16 cellular contexts compared by ENCODE assay signal in the genomic region with DNA sequence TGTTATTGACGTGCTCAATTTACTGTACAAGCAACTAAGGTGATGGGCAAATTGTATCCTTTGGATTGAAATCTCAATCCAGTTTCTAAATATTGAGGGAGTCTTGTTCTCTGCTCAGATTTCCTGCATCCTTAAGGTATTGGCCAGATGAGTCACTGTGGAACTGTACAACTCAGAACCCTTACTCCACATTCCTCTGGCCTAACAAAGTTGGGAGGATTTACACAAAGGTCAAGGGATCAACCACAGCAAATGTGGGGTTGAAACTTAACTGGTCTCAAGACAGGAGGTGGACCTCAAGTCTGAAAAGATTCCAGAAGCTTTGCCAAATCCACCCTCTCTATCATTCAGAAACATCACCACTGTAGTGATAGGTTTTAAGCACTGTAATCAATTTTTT.
DNase-seq lines count a peak whose midpoint lies in the region; ATAC-seq and TF ChIP-seq lines count a peak whose summit lies in the region.
"Had no signal": no experiment of that assay in that cellular context is flagged by ENCODE, and none has a peak within 500 bp of the region (broad histone marks: within the 10 kb centered on the region; RNA-seq: fewer than 3 reads in every experiment).

No MANE protein-coding gene starts in this region.

- DNase-seq in GM04504 (ENCODE audit: low read depth) = peak; percentile 85
- DNase-seq in fibroblast of the conjunctiva (ENCODE audit: low read depth) = peak; percentile 82
- DNase-seq in sciatic nerve (ENCODE audit: low spot score) = no peak
- DNase-seq in NCI-H2227 (lab: John Stamatoyannopoulos, UW; ENCODE audit: unreplicated experiment) = no peak
- DNase-seq in activated CD8-positive, alpha-beta T cell treated with anti-CD3 and anti-CD28 coated beads, Interleukin-2, amount 10 ng/mL, durations not matched to agents 7 days and 5 days = no peak
- DNase-seq: Caco-2; effector memory CD4-positive, alpha-beta T cell; NCI-H524; posterior cingulate gyrus; stimulated activated CD4-positive, alpha-beta T cell treated with anti-CD3 and anti-CD28 coated beads, Interleukin-4, amount 100 ng/mL, for 24 hours had no signal

- CTCF ChIA-PET in activated CD8-positive, alpha-beta T cell treated with anti-CD3 and anti-CD28 coated beads, Interleukin-2, amount 10 ng/mL, durations not matched to agents 7 days and 5 days (lab: Charles Lee) = no interaction called here

- H3K4me3 Mint-ChIP-seq in activated CD8-positive, alpha-beta T cell treated with anti-CD3 and anti-CD28 coated beads, Interleukin-2, amount 10 ng/mL, durations not matched to agents 7 days and 5 days = no peak overlapping the region
- H3K4me3 Mint-ChIP-seq: memory B cell had no signal

- peaks cover 9% of the 10 kb centered on the region for H3K4me1 Mint-ChIP-seq in activated CD8-positive, alpha-beta T cell treated with anti-CD3 and anti-CD28 coated beads, Interleukin-2, amount 10 ng/mL, durations not matched to agents 7 days and 5 days (ENCODE audit: low read depth)
- H3K4me1 Mint-ChIP-seq: memory B cell had no signal

- no peaks in the 10 kb centered on the region for H3K9me3 Mint-ChIP-seq in activated CD8-positive, alpha-beta T cell treated with anti-CD3 and anti-CD28 coated beads, Interleukin-2, amount 10 ng/mL, durations not matched to agents 7 days and 5 days (ENCODE audit: insufficient read depth)
- H3K9me3 Mint-ChIP-seq: stimulated activated naive CD8-positive, alpha-beta T cell treated with anti-CD3 and anti-CD28 coated beads, Interleukin-15, amount 100 ng/mL, for 72 hours had no signal

- ATAC-seq in SK-N-SH treated with all-trans-retinoic acid at 6 μM for 48 hours = peak; percentile 81
- ATAC-seq in sciatic nerve = peak; percentile 64
- no peak for ATAC-seq in HG02571 (IDR thresholded peaks at IDR 0.05; ENCODE audit: unreplicated experiment)
- ATAC-seq in GM19328 (IDR thresholded peaks at IDR 0.05; ENCODE audit: unreplicated experiment) = no peak
- ATAC-seq in activated CD8-positive, alpha-beta T cell treated with anti-CD3 and anti-CD28 coated beads, Interleukin-2, amount 10 ng/mL, durations not matched to agents 7 days and 5 days = no peak
- ATAC-seq: Panc1 had no signal

- H3K27ac Mint-ChIP-seq in activated CD8-positive, alpha-beta T cell treated with anti-CD3 and anti-CD28 coated beads, Interleukin-2, amount 10 ng/mL, durations not matched to agents 7 days and 5 days = no peak overlapping the region
- H3K27ac Mint-ChIP-seq: memory B cell; stimulated activated naive CD8-positive, alpha-beta T cell treated with anti-CD3 and anti-CD28 coated beads, Interleukin-15, amount 100 ng/mL, for 72 hours had no signal

- peaks cover 27% of the 10 kb centered on the region for H3K27me3 Mint-ChIP-seq in activated CD8-positive, alpha-beta T cell treated with anti-CD3 and anti-CD28 coated beads, Interleukin-2, amount 10 ng/mL, durations not matched to agents 7 days and 5 days (ENCODE audit: low read depth)

- no peaks in the 10 kb centered on the region for H3K36me3 Mint-ChIP-seq in activated CD8-positive, alpha-beta T cell treated with anti-CD3 and anti-CD28 coated beads, Interleukin-2, amount 10 ng/mL, durations not matched to agents 7 days and 5 days (ENCODE audit: low read depth)
- H3K36me3 Mint-ChIP-seq: memory B cell had no signal

- POLR2A ChIA-PET in activated CD8-positive, alpha-beta T cell treated with anti-CD3 and anti-CD28 coated beads, Interleukin-2, amount 10 ng/mL, durations not matched to agents 7 days and 5 days (lab: Charles Lee) = no interaction called here

- intact Hi-C loops in sciatic nerve (cut with DNase I) = no loop called here

TF ChIP-seq in SK-N-SH treated with all-trans-retinoic acid at 6 μM for 48 hours, 23 proteins besides CTCF, POLR2A, EP300 and RAD21:
- TF ChIP-seq CSDC2 (CRISPR knock-in tag; IDR thresholded peaks at IDR 0.05) = no peak
- no peak for TF ChIP-seq OSR1 (CRISPR knock-in tag; IDR thresholded peaks at IDR 0.05)
- TF ChIP-seq RARB (CRISPR knock-in tag; IDR thresholded peaks at IDR 0.05) = no peak
- TF ChIP-seq ZNF8 (CRISPR knock-in tag; IDR thresholded peaks at IDR 0.05) = no peak
- TF ChIP-seq TCF4 (CRISPR knock-in tag; IDR thresholded peaks at IDR 0.05; ENCODE audit: borderline replicate concordance) = no peak
- TF ChIP-seq TOX (CRISPR knock-in tag; IDR thresholded peaks at IDR 0.05; ENCODE audit: borderline replicate concordance) = no peak
- TF ChIP-seq, protein P1, sequence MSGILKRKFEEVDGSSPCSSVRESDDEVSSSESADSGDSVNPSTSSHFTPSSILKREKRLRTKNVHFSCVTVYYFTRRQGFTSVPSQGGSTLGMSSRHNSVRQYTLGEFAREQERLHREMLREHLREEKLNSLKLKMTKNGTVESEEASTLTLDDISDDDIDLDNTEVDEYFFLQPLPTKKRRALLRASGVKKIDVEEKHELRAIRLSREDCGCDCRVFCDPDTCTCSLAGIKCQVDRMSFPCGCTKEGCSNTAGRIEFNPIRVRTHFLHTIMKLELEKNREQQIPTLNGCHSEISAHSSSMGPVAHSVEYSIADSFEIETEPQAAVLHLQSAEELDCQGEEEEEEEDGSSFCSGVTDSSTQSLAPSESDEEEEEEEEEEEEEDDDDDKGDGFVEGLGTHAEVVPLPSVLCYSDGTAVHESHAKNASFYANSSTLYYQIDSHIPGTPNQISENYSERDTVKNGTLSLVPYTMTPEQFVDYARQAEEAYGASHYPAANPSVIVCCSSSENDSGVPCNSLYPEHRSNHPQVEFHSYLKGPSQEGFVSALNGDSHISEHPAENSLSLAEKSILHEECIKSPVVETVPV (CRISPR knock-in tag; IDR thresholded peaks at IDR 0.05) = no peak
- no peak for TF ChIP-seq BACH2 (CRISPR knock-in tag; IDR thresholded peaks at IDR 0.05; ENCODE audit: borderline replicate concordance)
- TF ChIP-seq ESRRG (CRISPR knock-in tag; IDR thresholded peaks at IDR 0.05) = no peak
- TF ChIP-seq ZC3H10 (CRISPR knock-in tag; IDR thresholded peaks at IDR 0.05) = no peak
- TF ChIP-seq, protein P2, sequence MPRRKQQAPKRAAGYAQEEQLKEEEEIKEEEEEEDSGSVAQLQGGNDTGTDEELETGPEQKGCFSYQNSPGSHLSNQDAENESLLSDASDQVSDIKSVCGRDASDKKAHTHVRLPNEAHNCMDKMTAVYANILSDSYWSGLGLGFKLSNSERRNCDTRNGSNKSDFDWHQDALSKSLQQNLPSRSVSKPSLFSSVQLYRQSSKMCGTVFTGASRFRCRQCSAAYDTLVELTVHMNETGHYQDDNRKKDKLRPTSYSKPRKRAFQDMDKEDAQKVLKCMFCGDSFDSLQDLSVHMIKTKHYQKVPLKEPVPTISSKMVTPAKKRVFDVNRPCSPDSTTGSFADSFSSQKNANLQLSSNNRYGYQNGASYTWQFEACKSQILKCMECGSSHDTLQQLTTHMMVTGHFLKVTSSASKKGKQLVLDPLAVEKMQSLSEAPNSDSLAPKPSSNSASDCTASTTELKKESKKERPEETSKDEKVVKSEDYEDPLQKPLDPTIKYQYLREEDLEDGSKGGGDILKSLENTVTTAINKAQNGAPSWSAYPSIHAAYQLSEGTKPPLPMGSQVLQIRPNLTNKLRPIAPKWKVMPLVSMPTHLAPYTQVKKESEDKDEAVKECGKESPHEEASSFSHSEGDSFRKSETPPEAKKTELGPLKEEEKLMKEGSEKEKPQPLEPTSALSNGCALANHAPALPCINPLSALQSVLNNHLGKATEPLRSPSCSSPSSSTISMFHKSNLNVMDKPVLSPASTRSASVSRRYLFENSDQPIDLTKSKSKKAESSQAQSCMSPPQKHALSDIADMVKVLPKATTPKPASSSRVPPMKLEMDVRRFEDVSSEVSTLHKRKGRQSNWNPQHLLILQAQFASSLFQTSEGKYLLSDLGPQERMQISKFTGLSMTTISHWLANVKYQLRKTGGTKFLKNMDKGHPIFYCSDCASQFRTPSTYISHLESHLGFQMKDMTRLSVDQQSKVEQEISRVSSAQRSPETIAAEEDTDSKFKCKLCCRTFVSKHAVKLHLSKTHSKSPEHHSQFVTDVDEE (CRISPR knock-in tag; IDR thresholded peaks at IDR 0.05) = no peak
- no peak for TF ChIP-seq ARNTL (CRISPR knock-in tag; IDR thresholded peaks at IDR 0.05; ENCODE audit: borderline replicate concordance, low read depth)
- no peak for TF ChIP-seq ZFP30 (CRISPR knock-in tag; IDR thresholded peaks at IDR 0.05)
- TF ChIP-seq, protein P3, sequence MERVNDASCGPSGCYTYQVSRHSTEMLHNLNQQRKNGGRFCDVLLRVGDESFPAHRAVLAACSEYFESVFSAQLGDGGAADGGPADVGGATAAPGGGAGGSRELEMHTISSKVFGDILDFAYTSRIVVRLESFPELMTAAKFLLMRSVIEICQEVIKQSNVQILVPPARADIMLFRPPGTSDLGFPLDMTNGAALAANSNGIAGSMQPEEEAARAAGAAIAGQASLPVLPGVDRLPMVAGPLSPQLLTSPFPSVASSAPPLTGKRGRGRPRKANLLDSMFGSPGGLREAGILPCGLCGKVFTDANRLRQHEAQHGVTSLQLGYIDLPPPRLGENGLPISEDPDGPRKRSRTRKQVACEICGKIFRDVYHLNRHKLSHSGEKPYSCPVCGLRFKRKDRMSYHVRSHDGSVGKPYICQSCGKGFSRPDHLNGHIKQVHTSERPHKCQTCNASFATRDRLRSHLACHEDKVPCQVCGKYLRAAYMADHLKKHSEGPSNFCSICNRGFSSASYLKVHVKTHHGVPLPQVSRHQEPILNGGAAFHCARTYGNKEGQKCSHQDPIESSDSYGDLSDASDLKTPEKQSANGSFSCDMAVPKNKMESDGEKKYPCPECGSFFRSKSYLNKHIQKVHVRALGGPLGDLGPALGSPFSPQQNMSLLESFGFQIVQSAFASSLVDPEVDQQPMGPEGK (CRISPR knock-in tag; IDR thresholded peaks at IDR 0.05; ENCODE audit: borderline replicate concordance) = no peak
- no peak for TF ChIP-seq ISL1 (CRISPR knock-in tag; IDR thresholded peaks at IDR 0.05)

Comparison
In these comparisons a context has a peak if more than half of its experiments do, and no peak if none do; other contexts are left out.
1. DNase-seq: peak in GM04504 (single experiment) and fibroblast of the conjunctiva (single experiment); none in sciatic nerve (single experiment), NCI-H2227 (single experiment) and activated CD8-positive, alpha-beta T cell treated with anti-CD3 and anti-CD28 coated beads, Interleukin-2, amount 10 ng/mL, durations not matched to agents 7 days and 5 days (single experiment).
2. ATAC-seq: peak in SK-N-SH treated with all-trans-retinoic acid at 6 μM for 48 hours (single experiment) and sciatic nerve (single experiment); none in HG02571 (single experiment), GM19328 (single experiment) and activated CD8-positive, alpha-beta T cell treated with anti-CD3 and anti-CD28 coated beads, Interleukin-2, amount 10 ng/mL, durations not matched to agents 7 days and 5 days (single experiment).